In genomic region chr9:99040911-99041582, GRCh38 we compare ENCODE assay signal across 11 cellular contexts.
DNase-seq lines count a peak whose midpoint lies in the region; ATAC-seq and TF ChIP-seq lines count a peak whose summit lies in the region.
"Had no signal": no experiment of that assay in that cellular context is flagged by ENCODE, and none has a peak within 500 bp of the region (broad histone marks: within the 10 kb centered on the region; RNA-seq: fewer than 3 reads in every experiment).

No MANE protein-coding gene starts in this region.

- no peak for TF ChIP-seq EP300 in transverse colon (IDR thresholded peaks at IDR 0.05; ENCODE audit: low read depth)

- H3K9me3 ChIP-seq in transverse colon, result no peaks in the 10 kb centered on the region
- no peaks in the 10 kb centered on the region for H3K9me3 ChIP-seq in Caco-2
- H3K9me3 ChIP-seq in MM.1S (replicated peaks; ENCODE audit: insufficient read depth, low read length), result no peaks in the 10 kb centered on the region
- H3K9me3 ChIP-seq: neutrophil had no signal

- H3K4me3 ChIP-seq in transverse colon (no peak overlapping the region), Caco-2 (ENCODE audit: low read depth, low read length) (no peak overlapping the region), MM.1S (ENCODE audit: low read length) (no peak overlapping the region)

- no TSS peak for BruUV-seq in Caco-2 (replicated peaks; lab: Mats Ljungman, UMichigan)

- peaks cover 12% of the 10 kb centered on the region for H3K36me3 Mint-ChIP-seq in activated CD4-positive, alpha-beta T cell treated with anti-CD3 and anti-CD28 coated beads, Interleukin-2, amount 10 ng/mL, durations not matched to agents 7 days and 5 days (ENCODE audit: low read depth)
- no peaks in the 10 kb centered on the region for H3K36me3 Mint-ChIP-seq in Caco-2 (ENCODE audit: insufficient read depth, unreplicated experiment)

- DNase-seq in activated CD4-positive, alpha-beta T cell treated with anti-CD3 and anti-CD28 coated beads, Interleukin-2, amount 10 ng/mL, durations not matched to agents 7 days and 5 days, result no peak
- no peak for DNase-seq in activated CD4-positive, alpha-beta T cell treated with anti-CD3 and anti-CD28 coated beads for 1 hour
- DNase-seq in SW480 (ENCODE audit: low spot score) (peak; percentile 22), hepatic stellate cell (ENCODE audit: low spot score) (peak; percentile 73), transverse colon (no peak), Caco-2 (no peak), MM.1S (no peak)
- DNase-seq: stimulated activated naive CD4-positive, alpha-beta T cell treated with Interleukin-2 at 50 U/mL for 16 hours had no signal

- H3K79me2 ChIP-seq in MM.1S (ENCODE audit: low read length), result no peaks in the 10 kb centered on the region

- no peaks in the 10 kb centered on the region for H3K9me2 ChIP-seq in MM.1S (replicated peaks; ENCODE audit: insufficient read depth, low read length)

- TF ChIP-seq POLR2A in transverse colon (IDR thresholded peaks at IDR 0.05), result no peak

- no peak for ATAC-seq in HG02678 (IDR thresholded peaks at IDR 0.05; ENCODE audit: unreplicated experiment)

- H3K4me1 ChIP-seq in transverse colon (peaks cover 0 to 4% (median 0%) of the 10 kb centered on the region in 4 donors), Caco-2 (no peaks in the 10 kb centered on the region), MM.1S (ENCODE audit: low read length) (no peaks in the 10 kb centered on the region)

- no peak overlapping the region for H3K9ac ChIP-seq in MM.1S (ENCODE audit: low read length)

- in situ Hi-C loops in transverse colon (cut with MboI; ENCODE audit: low pct_ligation_motif_present in 1 of 4, low pct_unique_long_range_greater_than_20kb in 1 of 4, low sequenced_read_pairs in 3 of 4), result no loop called here

- H3K9me3 Mint-ChIP-seq in activated CD4-positive, alpha-beta T cell treated with anti-CD3 and anti-CD28 coated beads, Interleukin-2, amount 10 ng/mL, durations not matched to agents 7 days and 5 days, result peaks cover 14% of the 10 kb centered on the region
- no peaks in the 10 kb centered on the region for H3K9me3 Mint-ChIP-seq in Caco-2 (ENCODE audit: unreplicated experiment)

- intact Hi-C loops in transverse colon (cut with DNase I; ENCODE audit: low total_unique reads), result no loop called here
- intact Hi-C loops in Caco-2 (cut with micrococcal nuclease; ENCODE audit: unreplicated experiment), result no loop called here

- H3K27ac Mint-ChIP-seq in activated CD4-positive, alpha-beta T cell treated with anti-CD3 and anti-CD28 coated beads, Interleukin-2, amount 10 ng/mL, durations not matched to agents 7 days and 5 days, result peak overlapping the region; percentile 10
- no peak overlapping the region for H3K27ac Mint-ChIP-seq in Caco-2 (ENCODE audit: unreplicated experiment)
- H3K27ac Mint-ChIP-seq: B cell had no signal

- H3K36me3 ChIP-seq in transverse colon, result no peaks in the 10 kb centered on the region
- H3K36me3 ChIP-seq in Caco-2 (ENCODE audit: control insufficient read depth, insufficient read depth, low read length), result no peaks in the 10 kb centered on the region
- H3K36me3 ChIP-seq in MM.1S (replicated peaks; ENCODE audit: insufficient read depth, low read length), result no peaks in the 10 kb centered on the region
- H3K36me3 ChIP-seq: neutrophil had no signal

- H3K4me2 ChIP-seq in MM.1S (ENCODE audit: low read depth, low read length), result no peak overlapping the region

- H3K27me3 ChIP-seq in transverse colon (no peaks in the 10 kb centered on the region), Caco-2 (replicated peaks; ENCODE audit: control insufficient read depth, insufficient read depth, low read length) (no peaks in the 10 kb centered on the region), MM.1S (replicated peaks; ENCODE audit: insufficient read depth, low read length) (no peaks in the 10 kb centered on the region)

- no peak overlapping the region for H3K4me3 Mint-ChIP-seq in activated CD4-positive, alpha-beta T cell treated with anti-CD3 and anti-CD28 coated beads, Interleukin-2, amount 10 ng/mL, durations not matched to agents 7 days and 5 days
- H3K4me3 Mint-ChIP-seq in Caco-2 (ENCODE audit: unreplicated experiment), result no peak overlapping the region
- H3K4me3 Mint-ChIP-seq: B cell had no signal

- POLR2A ChIA-PET in activated CD4-positive, alpha-beta T cell treated with anti-CD3 and anti-CD28 coated beads, Interleukin-2, amount 10 ng/mL, durations not matched to agents 7 days and 5 days (lab: Charles Lee), result no interaction called here
- POLR2A ChIA-PET in Caco-2 (lab: Charles Lee), result no interaction called here

- H4K20me1 ChIP-seq in MM.1S (ENCODE audit: insufficient read depth, low read length), result no peaks in the 10 kb centered on the region

- H3K27ac ChIP-seq in transverse colon (peak overlapping the region in 3 of 4 donors; percentile 1 to 51 (median 14)), MM.1S (ENCODE audit: low read length) (no peak overlapping the region)
- H3K27ac ChIP-seq: neutrophil had no signal

- 74% methylated on average over 3 of the region's 3 CpGs; no CpG with 5 or more reads in 1 of the 2 donors for WGBS in transverse colon (ENCODE audit: low coverage in 1 of 2), 2 donors

- H3K27me3 Mint-ChIP-seq in activated CD4-positive, alpha-beta T cell treated with anti-CD3 and anti-CD28 coated beads, Interleukin-2, amount 10 ng/mL, durations not matched to agents 7 days and 5 days, result peaks cover 5% of the 10 kb centered on the region
- H3K27me3 Mint-ChIP-seq in Caco-2 (ENCODE audit: insufficient read depth, unreplicated experiment), result peaks cover 24% of the 10 kb centered on the region
- H3K27me3 Mint-ChIP-seq: B cell had no signal

- H3F3A ChIP-seq in MM.1S (ENCODE audit: insufficient read depth, low read length), result no peaks in the 10 kb centered on the region

- CTCF ChIA-PET in activated CD4-positive, alpha-beta T cell treated with anti-CD3 and anti-CD28 coated beads, Interleukin-2, amount 10 ng/mL, durations not matched to agents 7 days and 5 days (lab: Charles Lee), result interaction anchor here (0.9 to 1.0 kb wide), 4 partner anchors 9 to 21 kb away, joined by 3 to 4 read pairs (median 3); no protein-coding TSS in a partner anchor
- CTCF ChIA-PET in Caco-2 (lab: Charles Lee), result no interaction called here

- H2AFZ ChIP-seq in MM.1S (ENCODE audit: low read length), result no peak overlapping the region

- H3K4me1 Mint-ChIP-seq in activated CD4-positive, alpha-beta T cell treated with anti-CD3 and anti-CD28 coated beads, Interleukin-2, amount 10 ng/mL, durations not matched to agents 7 days and 5 days, result peaks cover 29% of the 10 kb centered on the region
- peaks cover 7% of the 10 kb centered on the region for H3K4me1 Mint-ChIP-seq in Caco-2 (ENCODE audit: low read depth, unreplicated experiment)

- TF ChIP-seq CTCF in transverse colon (IDR thresholded peaks at IDR 0.05) (no peak), Caco-2 (IDR thresholded peaks at IDR 0.05; ENCODE audit: insufficient read depth in 1 of 2, low read depth in 1 of 2, low read length in 1 of 2, severe bottlenecking in 1 of 2, unreplicated experiment in 1 of 2) (no peak), MM.1S (IDR thresholded peaks at IDR 0.05; ENCODE audit: low read length) (no peak)

Comparison
In these comparisons a context has a peak if more than half of its experiments do, and no peak if none do; other contexts are left out.
1. DNase-seq: peak in SW480 (single experiment) and hepatic stellate cell (single experiment); none in activated CD4-positive, alpha-beta T cell treated with anti-CD3 and anti-CD28 coated beads, Interleukin-2, amount 10 ng/mL, durations not matched to agents 7 days and 5 days (single experiment), activated CD4-positive, alpha-beta T cell treated with anti-CD3 and anti-CD28 coated beads for 1 hour (single experiment), transverse colon (single experiment), Caco-2 (0 of 2) and MM.1S (single experiment).